16 cellular contexts compared by ENCODE assay signal in genomic region chr6:105588116-105588710, GRCh38.
A peak's percentile ranks its signal among the peaks of the same experiment; 100 is the strongest.
DNase-seq lines count a peak whose midpoint lies in the region; ATAC-seq, FAIRE-seq and TF ChIP-seq lines count a peak whose summit lies in the region.
"Had no signal": no experiment of that assay in that cellular context is flagged by ENCODE, and none has a peak within 500 bp of the region (broad histone marks: within the 10 kb centered on the region; RNA-seq: fewer than 3 reads in every experiment).

No MANE protein-coding gene starts in this region.

- H3K36me3 Mint-ChIP-seq in CD4-positive, alpha-beta T cell (ENCODE audit: low read depth): no peaks in the 10 kb centered on the region
- no peaks in the 10 kb centered on the region for H3K36me3 Mint-ChIP-seq in astrocyte (ENCODE audit: low read depth, unreplicated experiment)
- H3K36me3 Mint-ChIP-seq: immature natural killer cell had no signal

- TF ChIP-seq EP300 in HepG2 (IDR thresholded peaks at IDR 0.05; ENCODE audit: low read depth in 2 of 2, low read length in 2 of 2) (no peak), HepG2 (CRISPR knock-in tag; IDR thresholded peaks at IDR 0.05; ENCODE audit: borderline replicate concordance) (no peak)

- WGBS in HepG2 (ENCODE audit: low lambda C conversion rate): 4% methylated on average over 6 of the region's 6 CpGs
- 50 to 68% methylated on average over 6 of the region's 6 CpGs for WGBS in aorta, 2 donors

- H3K9me3 ChIP-seq in BLaER1: no peaks in the 10 kb centered on the region
- no peaks in the 10 kb centered on the region for H3K9me3 ChIP-seq in CD4-positive, alpha-beta T cell (ENCODE audit: control insufficient read depth, low read length)
- H3K9me3 ChIP-seq in OCI-LY1 (ENCODE audit: low read length): no peaks in the 10 kb centered on the region
- no peaks in the 10 kb centered on the region for H3K9me3 ChIP-seq in astrocyte (ENCODE audit: insufficient read depth, low read depth, low read length)
- no peaks in the 10 kb centered on the region for H3K9me3 ChIP-seq in HepG2 (ENCODE audit: low read length)
- peaks cover 2% of the 10 kb centered on the region for H3K9me3 ChIP-seq in aorta (ENCODE audit: control insufficient read depth, low read length)
- H3K9me3 ChIP-seq: heart right ventricle had no signal

- H3K4me2 ChIP-seq in BLaER1 (peak overlapping the region; percentile 78), OCI-LY1 (ENCODE audit: low read length) (peak overlapping the region; percentile 55), astrocyte (ENCODE audit: low read length) (peak overlapping the region; percentile 67), HepG2 (ENCODE audit: low read depth, low read length) (no peak overlapping the region)

- H4K20me1 ChIP-seq in BLaER1 (no peaks in the 10 kb centered on the region), OCI-LY1 (ENCODE audit: insufficient read depth, low read length) (no peaks in the 10 kb centered on the region), astrocyte (ENCODE audit: insufficient read depth, low read length) (no peaks in the 10 kb centered on the region), HepG2 (ENCODE audit: insufficient read depth, low read length) (no peaks in the 10 kb centered on the region)

- FAIRE-seq in astrocyte (lab: Jason Lieb, UNC) (no peak), HepG2 (lab: Jason Lieb, UNC) (no peak)
- FAIRE-seq: bronchial epithelial cell had no signal

- H3K4me3 ChIP-seq in BLaER1: peak overlapping the region; percentile 49; the same call in 1 of the 2 replicates
- peak overlapping the region; percentile 15 for H3K4me3 ChIP-seq in OCI-LY1 (ENCODE audit: low read depth, low read length, poor library complexity, severe bottlenecking)
- no peak overlapping the region for H3K4me3 ChIP-seq in astrocyte (ENCODE audit: insufficient read depth, low read depth, low read length)
- no peak overlapping the region for H3K4me3 ChIP-seq in HepG2 (replicated peaks in 1 of 3; ENCODE audit: insufficient read depth in 1 of 3, low read depth in 2 of 3, low read length in 3 of 3)
- no peak overlapping the region for H3K4me3 ChIP-seq in aorta (ENCODE audit: low read length in 2 of 2)
- H3K4me3 ChIP-seq: heart right ventricle had no signal

- no peaks in the 10 kb centered on the region for H3K27me3 ChIP-seq in BLaER1
- H3K27me3 ChIP-seq in CD4-positive, alpha-beta T cell (ENCODE audit: control insufficient read depth, insufficient read depth, low read length): no peaks in the 10 kb centered on the region
- H3K27me3 ChIP-seq in OCI-LY1 (ENCODE audit: insufficient read depth, low read length): no peaks in the 10 kb centered on the region
- no peaks in the 10 kb centered on the region for H3K27me3 ChIP-seq in astrocyte (ENCODE audit: insufficient read depth, low read length)
- H3K27me3 ChIP-seq in HepG2 (ENCODE audit: control insufficient read depth in 1 of 2, insufficient read depth in 2 of 2, low read length in 2 of 2): no peaks in the 10 kb centered on the region; a peak in 1 of 5 replicates
- no peaks in the 10 kb centered on the region for H3K27me3 ChIP-seq in aorta (ENCODE audit: control insufficient read depth in 1 of 2, insufficient read depth in 2 of 2, low read length in 1 of 2)
- H3K27me3 ChIP-seq: heart right ventricle had no signal

- POLR2A ChIA-PET in CD4-positive, alpha-beta T cell (lab: Charles Lee): interaction anchor here (0.7 to 1.2 kb wide), 2 partner anchors 16 to 58 kb away, joined by 3 read pairs; no protein-coding TSS in a partner anchor
- POLR2A ChIA-PET in HepG2 (lab: Yijun Ruan, JAX): no interaction called here

- H3K79me2 ChIP-seq in OCI-LY1 (ENCODE audit: insufficient read depth, low read length): no peaks in the 10 kb centered on the region
- no peaks in the 10 kb centered on the region for H3K79me2 ChIP-seq in astrocyte (ENCODE audit: insufficient read depth, low read length)
- no peaks in the 10 kb centered on the region for H3K79me2 ChIP-seq in HepG2 (ENCODE audit: insufficient read depth, low read length)

- no peak overlapping the region for H3K9ac ChIP-seq in BLaER1
- peak overlapping the region; percentile 38; the same call in 1 of the 2 replicates for H3K9ac ChIP-seq in OCI-LY1 (ENCODE audit: low read length)
- H3K9ac ChIP-seq in astrocyte (ENCODE audit: low read length): peak overlapping the region; percentile 54
- no peak overlapping the region for H3K9ac ChIP-seq in HepG2 (ENCODE audit: insufficient read depth, low read depth, low read length)

- H3K9me2 ChIP-seq in OCI-LY1 (ENCODE audit: low read depth, low read length): no peaks in the 10 kb centered on the region

- peaks cover 3% of the 10 kb centered on the region for H3K27me3 Mint-ChIP-seq in CD4-positive, alpha-beta T cell
- no peaks in the 10 kb centered on the region for H3K27me3 Mint-ChIP-seq in astrocyte (ENCODE audit: low read depth, unreplicated experiment)

- intact Hi-C loops in CD4-positive, alpha-beta T cell (cut with DNase I, micrococcal nuclease): loop anchor here in 1 of 2 experiments (10.0 kb wide), 1 partner anchor 717 kb away; no protein-coding TSS in a partner anchor
- intact Hi-C loops in HepG2 (cut with micrococcal nuclease; ENCODE audit: unreplicated experiment): no loop called here
- intact Hi-C loops in aorta (cut with DNase I): no loop called here

- peaks cover 28% of the 10 kb centered on the region for H3K4me1 Mint-ChIP-seq in CD4-positive, alpha-beta T cell (ENCODE audit: low read depth)
- peaks cover 50% of the 10 kb centered on the region for H3K4me1 Mint-ChIP-seq in astrocyte (ENCODE audit: low read depth, unreplicated experiment)

- in situ Hi-C loops in HepG2 (cut with HindIII; ENCODE audit: extremely low pct_ligation_motif_present, low pct_unique_long_range_greater_than_20kb): no loop called here

- H3K36me3 ChIP-seq in BLaER1 (no peaks in the 10 kb centered on the region), OCI-LY1 (ENCODE audit: insufficient read depth, low read length) (no peaks in the 10 kb centered on the region), astrocyte (ENCODE audit: insufficient read depth, low read length) (no peaks in the 10 kb centered on the region), HepG2 (replicated peaks in 1 of 2; ENCODE audit: control insufficient read depth in 1 of 2, insufficient read depth in 2 of 2, low read length in 2 of 2) (no peaks in the 10 kb centered on the region), aorta (ENCODE audit: control insufficient read depth in 1 of 2, insufficient read depth in 2 of 2, low read length in 1 of 2) (no peaks in the 10 kb centered on the region)
- H3K36me3 ChIP-seq: heart right ventricle had no signal

- H3K27ac ChIP-seq in BLaER1 (peak overlapping the region; percentile 19; the same call in 1 of the 2 replicates), OCI-LY1 (ENCODE audit: low read depth, low read length, poor library complexity, severe bottlenecking) (peak overlapping the region; percentile 95), astrocyte (ENCODE audit: low read depth, low read length) (peak overlapping the region; percentile 30), HepG2 (ENCODE audit: extremely low read length, insufficient read depth, low read length) (no peak overlapping the region), aorta (ENCODE audit: low read depth in 1 of 2, low read length in 2 of 2) (no peak overlapping the region)
- H3K27ac ChIP-seq in CD4-positive, alpha-beta T cell (ENCODE audit: low read depth, low read length): no peak overlapping the region
- H3K27ac ChIP-seq: heart right ventricle had no signal

- no peak for TF ChIP-seq RAD21 in HepG2 (CRISPR knock-in tag; IDR thresholded peaks at IDR 0.05)

- H2AFZ ChIP-seq in OCI-LY1 (ENCODE audit: low read length) (no peak overlapping the region), astrocyte (ENCODE audit: low read depth, low read length) (no peak overlapping the region), HepG2 (ENCODE audit: low read length) (no peak overlapping the region)

- DNase-seq in CD4-positive, alpha-beta T cell: no peak
- DNase-seq in astrocyte (ENCODE audit: low read depth): no peak
- DNase-seq in hypothalamus (lab: John Stamatoyannopoulos, UW): no peak
- DNase-seq in HepG2 (ENCODE audit: low spot score): no peak
- no peak for DNase-seq in aorta
- DNase-seq: activated CD4-positive, alpha-beta T cell treated with anti-CD3 and anti-CD28 coated beads, Interleukin-2, amount 50 U/mL, for 4 hours; Calu3; cortex of kidney; heart right ventricle; immature natural killer cell; NCI-H1417; NCI-H2107 had no signal

- H3K4me3 Mint-ChIP-seq in CD4-positive, alpha-beta T cell: peak overlapping the region; percentile 82
- no peak overlapping the region for H3K4me3 Mint-ChIP-seq in astrocyte (ENCODE audit: unreplicated experiment)
- H3K4me3 Mint-ChIP-seq: immature natural killer cell had no signal

- no peak for TF ChIP-seq CTCF in CD4-positive, alpha-beta T cell (IDR thresholded peaks at IDR 0.05)
- TF ChIP-seq CTCF in OCI-LY1 (IDR thresholded peaks at IDR 0.05; ENCODE audit: low read length) (no peak), astrocyte (IDR thresholded peaks at IDR 0.05; ENCODE audit: insufficient read depth, low read depth, low read length) (no peak), HepG2 (CRISPR knock-in tag; IDR thresholded peaks at IDR 0.05) (no peak)

- CTCF ChIA-PET in CD4-positive, alpha-beta T cell (lab: Charles Lee): no interaction called here
- CTCF ChIA-PET in HepG2 (lab: Yijun Ruan, JAX; ENCODE audit: low intra/inter-chr PET ratio, low total read pairs): no interaction called here

- H3K27ac Mint-ChIP-seq in CD4-positive, alpha-beta T cell: peak overlapping the region; percentile 93
- peak overlapping the region; percentile 97 for H3K27ac Mint-ChIP-seq in astrocyte (ENCODE audit: unreplicated experiment)

- H3K4me1 ChIP-seq in BLaER1: peaks cover 20% of the 10 kb centered on the region
- H3K4me1 ChIP-seq in OCI-LY1 (ENCODE audit: insufficient read depth, low read length, severe bottlenecking): peaks cover 74% of the 10 kb centered on the region
- H3K4me1 ChIP-seq in astrocyte (ENCODE audit: insufficient read depth, low read length): peaks cover 28% of the 10 kb centered on the region
- no peaks in the 10 kb centered on the region for H3K4me1 ChIP-seq in HepG2 (ENCODE audit: insufficient read depth, low read length)
- H3K4me1 ChIP-seq in aorta (ENCODE audit: control insufficient read depth in 1 of 2, insufficient read depth in 2 of 2, low read length in 2 of 2): no peaks in the 10 kb centered on the region

- H3K9me3 Mint-ChIP-seq in CD4-positive, alpha-beta T cell: no peaks in the 10 kb centered on the region
- H3K9me3 Mint-ChIP-seq in astrocyte (ENCODE audit: unreplicated experiment): peaks cover 5% of the 10 kb centered on the region
- H3K9me3 Mint-ChIP-seq: immature natural killer cell had no signal

- no peaks in the 10 kb centered on the region for H3F3A ChIP-seq in OCI-LY1 (ENCODE audit: insufficient read depth, low read length)

- no peak for TF ChIP-seq POLR2A in HepG2 (IDR thresholded peaks at IDR 0.05; ENCODE audit: insufficient read depth in 1 of 2, low read depth in 2 of 2, low read length in 2 of 2)

- no peak for ATAC-seq in CD4-positive, alpha-beta T cell (ENCODE audit: poor library complexity)
- no peak for ATAC-seq in HepG2
- no peak for ATAC-seq in aorta (ENCODE audit: low FRiP score)
- ATAC-seq: HCT116, heart right ventricle had no signal

- no TSS peak for BruUV-seq in HepG2 (replicated peaks; lab: Mats Ljungman, UMichigan)

TF ChIP-seq in HepG2, 621 proteins besides CTCF, POLR2A, EP300 and RAD21 (continues in another document):
- TF ChIP-seq ZNF563 (CRISPR knock-in tag; IDR thresholded peaks at IDR 0.05): no peak
- TF ChIP-seq MTA1 (CRISPR knock-in tag; IDR thresholded peaks at IDR 0.05; ENCODE audit: borderline replicate concordance): no peak
- TF ChIP-seq ZNF350 (CRISPR knock-in tag; IDR thresholded peaks at IDR 0.05; ENCODE audit: borderline replicate concordance, low read depth): no peak

Comparison
In these comparisons a context has a peak if more than half of its experiments do, and no peak if none do; other contexts are left out.
1. H3K27ac ChIP-seq: peak in BLaER1 (single experiment), OCI-LY1 (single experiment) and astrocyte (single experiment); none in CD4-positive, alpha-beta T cell (single experiment), HepG2 (single experiment) and aorta (0 of 2).
2. H3K4me3 ChIP-seq: peak in BLaER1 (single experiment) and OCI-LY1 (single experiment); none in astrocyte (single experiment), HepG2 (0 of 3) and aorta (0 of 2).
3. H3K9ac ChIP-seq: peak in OCI-LY1 (single experiment) and astrocyte (single experiment); none in BLaER1 (single experiment) and HepG2 (single experiment).